Comparison of ENCODE assay signal across 27 cellular contexts in genomic region chr17:9140550-9141422, GRCh38.
"Had no signal": no experiment of that assay in that cellular context is flagged by ENCODE, and none has a peak within 500 bp of the region (broad histone marks: within the 10 kb centered on the region; RNA-seq: fewer than 3 reads in every experiment).

No MANE protein-coding gene starts in this region.

- ATAC-seq: activated CD8-positive, alpha-beta T cell treated with anti-CD3 and anti-CD28 coated beads for 36 hours; gastroesophageal sphincter; left colon; lower lobe of right lung; naive thymus-derived CD8-positive, alpha-beta T cell; right cardiac atrium had no signal

- H3K27me3 Mint-ChIP-seq: activated CD4-positive, alpha-beta T cell treated with anti-CD3 and anti-CD28 coated beads, Interleukin-2, amount 10 ng/mL, durations not matched to agents 7 days and 5 days; activated CD8-positive, alpha-beta T cell treated with anti-CD3 and anti-CD28 coated beads for 36 hours; activated naive CD8-positive, alpha-beta T cell had no signal

- H3K4me3 ChIP-seq: esophagus squamous epithelium, gastroesophageal sphincter, hepatocyte, lower lobe of right lung, spleen, tibial nerve had no signal

- H3K4me2 ChIP-seq: hepatocyte had no signal

- H3K4me3 Mint-ChIP-seq: activated CD4-positive, alpha-beta T cell treated with anti-CD3 and anti-CD28 coated beads, Interleukin-2, amount 10 ng/mL, durations not matched to agents 7 days and 5 days; activated CD8-positive, alpha-beta T cell treated with anti-CD3 and anti-CD28 coated beads for 36 hours; activated naive CD8-positive, alpha-beta T cell; central memory CD8-positive, alpha-beta T cell; dendritic cell treated with granulocyte-macrophage colony-stimulating factor and Interleukin-4, amounts not matched to agents 40 ng/mL and 50 ng/mL, for 4 days; naive thymus-derived CD8-positive, alpha-beta T cell; neural crest cell; T-helper 1 cell treated with Interleukin-12 subunit alpha and Interleukin-12 subunit beta and Interleukin-4 antibody, amounts not matched to agents 30 μg/mL and 1 μg/mL, for 36 hours had no signal

- H3K27me3 ChIP-seq: esophagus squamous epithelium, gastroesophageal sphincter, tibial nerve had no signal

- FAIRE-seq: bronchial epithelial cell, TTC549 had no signal

- H3K4me1 Mint-ChIP-seq: activated CD4-positive, alpha-beta T cell treated with anti-CD3 and anti-CD28 coated beads, Interleukin-2, amount 10 ng/mL, durations not matched to agents 7 days and 5 days; central memory CD8-positive, alpha-beta T cell had no signal

- H2AFZ ChIP-seq: hepatocyte had no signal

- H3K4me1 ChIP-seq: lower lobe of right lung, spleen had no signal

- H3K9me3 ChIP-seq: esophagus squamous epithelium, gastroesophageal sphincter, lower lobe of right lung, spleen, tibial nerve had no signal

- H3K36me3 ChIP-seq: esophagus squamous epithelium, gastroesophageal sphincter, lower lobe of right lung, spleen, tibial nerve had no signal

- H3K9me3 Mint-ChIP-seq: activated CD4-positive, alpha-beta T cell treated with anti-CD3 and anti-CD28 coated beads, Interleukin-2, amount 10 ng/mL, durations not matched to agents 7 days and 5 days; activated CD8-positive, alpha-beta T cell treated with anti-CD3 and anti-CD28 coated beads for 36 hours; activated T-helper 2 cell treated with anti-CD3 and anti-CD28 coated beads, Interferon-gamma antibody, Interleukin-2, Interleukin-4, amounts not matched to agents 10 μg/mL and 5 μg/mL and 100 μg/mL, durations not matched to agents 14 hours and 24 hours and 36 hours; central memory CD8-positive, alpha-beta T cell; dendritic cell treated with granulocyte-macrophage colony-stimulating factor and Interleukin-4, amounts not matched to agents 40 ng/mL and 50 ng/mL, for 4 days; naive thymus-derived CD8-positive, alpha-beta T cell; neural crest cell; T-helper 1 cell treated with Interleukin-12 subunit alpha and Interleukin-12 subunit beta and Interleukin-4 antibody, amounts not matched to agents 30 μg/mL and 1 μg/mL, for 36 hours had no signal

- DNase-seq: activated CD4-positive, alpha-beta T cell treated with anti-CD3 and anti-CD28 coated beads, Interleukin-2, amount 10 ng/mL, durations not matched to agents 7 days and 5 days; activated CD8-positive, alpha-beta T cell treated with anti-CD3 and anti-CD28 coated beads for 36 hours; activated T-cell treated with anti-CD3 and anti-CD28 coated beads, Interleukin-2, amount 50 U/mL, for 48 hours; anterior cingulate cortex; esophagus squamous epithelium; islet precursor cell; left colon; lower lobe of right lung; mesenchymal stem cell; naive thymus-derived CD8-positive, alpha-beta T cell; occipital lobe; right cardiac atrium; spleen; stimulated activated naive CD4-positive, alpha-beta T cell treated with Interleukin-2 at 50 U/mL for 16 hours; T-helper 9 cell had no signal

- H3K79me2 ChIP-seq: hepatocyte had no signal

- H3K36me3 Mint-ChIP-seq: activated naive CD8-positive, alpha-beta T cell; naive thymus-derived CD8-positive, alpha-beta T cell had no signal

- H3K27ac ChIP-seq: esophagus squamous epithelium, gastroesophageal sphincter, hepatocyte, lower lobe of right lung, spleen, tibial nerve, VCaP had no signal

- H3K27ac Mint-ChIP-seq: activated CD4-positive, alpha-beta T cell treated with anti-CD3 and anti-CD28 coated beads, Interleukin-2, amount 10 ng/mL, durations not matched to agents 7 days and 5 days; activated CD8-positive, alpha-beta T cell treated with anti-CD3 and anti-CD28 coated beads for 36 hours; activated naive CD8-positive, alpha-beta T cell; activated T-helper 2 cell treated with anti-CD3 and anti-CD28 coated beads, Interferon-gamma antibody, Interleukin-2, Interleukin-4, amounts not matched to agents 10 μg/mL and 5 μg/mL and 100 μg/mL, durations not matched to agents 14 hours and 24 hours and 36 hours; dendritic cell treated with granulocyte-macrophage colony-stimulating factor and Interleukin-4, amounts not matched to agents 40 ng/mL and 50 ng/mL, for 4 days; naive thymus-derived CD8-positive, alpha-beta T cell; T-helper 1 cell treated with Interleukin-12 subunit alpha and Interleukin-12 subunit beta and Interleukin-4 antibody, amounts not matched to agents 30 μg/mL and 1 μg/mL, for 36 hours had no signal
